ENCODE assay signal across 20 cellular contexts in genomic region chr1:51344276-51344601, GRCh38. TPM values are rescaled to one million over a fixed set of nuclear protein-coding genes. Genes with fewer than 3 reads are reported as not detected.
DNase-seq lines count a peak whose midpoint lies in the region; ATAC-seq, FAIRE-seq and TF ChIP-seq lines count a peak whose summit lies in the region.
"Had no signal": no experiment of that assay in that cellular context is flagged by ENCODE, and none has a peak within 500 bp of the region (broad histone marks: within the 10 kb centered on the region; RNA-seq: fewer than 3 reads in every experiment).

No MANE protein-coding gene starts in this region.

- H2AFZ ChIP-seq in GM23338 (peak overlapping the region; percentile 96), PC-3 (ENCODE audit: low read length) (peak overlapping the region; percentile 92), trophoblast cell (ENCODE audit: insufficient read depth, low read length, poor library complexity) (no peak overlapping the region)

- H3K23ac ChIP-seq in trophoblast cell (ENCODE audit: low read length) = no peak overlapping the region

- POLR2A ChIA-PET in PC-3 (lab: Charles Lee; ENCODE audit: unreplicated experiment) = interaction anchor here (0.6 kb wide), 1 partner anchor 209 kb away, joined by 4 read pairs; no protein-coding TSS in a partner anchor

- H3K27ac Mint-ChIP-seq in GM23338 = no peak overlapping the region
- H3K27ac Mint-ChIP-seq: activated CD4-positive, alpha-beta T cell treated with anti-CD3 and anti-CD28 coated beads, Interleukin-2, amount 10 ng/mL, durations not matched to agents 7 days and 5 days; activated naive CD8-positive, alpha-beta T cell treated with anti-CD3 and anti-CD28 coated beads for 36 hours; HFFc6 had no signal

- peaks cover 24% of the 10 kb centered on the region for H3K27me3 Mint-ChIP-seq in GM23338 (ENCODE audit: insufficient read depth, low read depth, poor library complexity)

- peak overlapping the region; percentile 15 for H2AK5ac ChIP-seq in trophoblast cell (ENCODE audit: low read length)

- H3K27me3 ChIP-seq in GM23338 (ENCODE audit: insufficient read depth) = peaks cover 15% of the 10 kb centered on the region
- H3K27me3 ChIP-seq in PC-3 (ENCODE audit: low read length) = no peaks in the 10 kb centered on the region
- H3K27me3 ChIP-seq in trophoblast cell (ENCODE audit: insufficient read depth, low read length) = peaks cover 5% of the 10 kb centered on the region

- H4K12ac ChIP-seq in trophoblast cell (ENCODE audit: low read depth, low read length) = peak overlapping the region; percentile 63

- H3K36me3 ChIP-seq in GM23338 (ENCODE audit: insufficient read depth) (no peaks in the 10 kb centered on the region), PC-3 (ENCODE audit: low read depth, low read length) (no peaks in the 10 kb centered on the region), trophoblast cell (ENCODE audit: control insufficient read depth in 1 of 2, insufficient read depth in 2 of 2, low read length in 2 of 2) (no peaks in the 10 kb centered on the region)

- H3K4me1 ChIP-seq in GM23338 (ENCODE audit: insufficient read depth) (peaks cover 5% of the 10 kb centered on the region; the same call in 1 of the 2 replicates), PC-3 (ENCODE audit: insufficient read depth, low read length) (no peaks in the 10 kb centered on the region), trophoblast cell (ENCODE audit: control insufficient read depth in 1 of 2, insufficient read depth in 2 of 2, low read length in 2 of 2) (peaks cover 12 to 21% of the 10 kb centered on the region in 2 experiments)

- H3K4me3 Mint-ChIP-seq in GM23338 = peak overlapping the region; percentile 62
- H3K4me3 Mint-ChIP-seq: activated CD4-positive, alpha-beta T cell treated with anti-CD3 and anti-CD28 coated beads, Interleukin-2, amount 10 ng/mL, durations not matched to agents 7 days and 5 days; activated naive CD8-positive, alpha-beta T cell treated with anti-CD3 and anti-CD28 coated beads for 36 hours; HFFc6 had no signal

- CTCF ChIA-PET in PC-3 (lab: Charles Lee) = no interaction called here

- H3K79me1 ChIP-seq in trophoblast cell (ENCODE audit: low read length) = peaks cover 5% of the 10 kb centered on the region

- no peak overlapping the region for H4K8ac ChIP-seq in trophoblast cell (ENCODE audit: low read depth, low read length)

- H3K9me3 ChIP-seq in PC-3 (ENCODE audit: low read length) = no peaks in the 10 kb centered on the region
- peaks cover 3% of the 10 kb centered on the region for H3K9me3 ChIP-seq in trophoblast cell (ENCODE audit: insufficient read depth, low read depth, low read length)

- no peak for DNase-seq in GM23338 (ENCODE audit: low spot score)
- DNase-seq in PC-3 = no peak
- DNase-seq in trophoblast cell = no peak
- DNase-seq in D721Med (ENCODE audit: insufficient read length, low spot score) = no peak
- no peak for DNase-seq in NCI-H187 (lab: John Stamatoyannopoulos, UW)
- DNase-seq: activated CD4-positive, alpha-beta T cell treated with anti-CD3 and anti-CD28 coated beads, Interleukin-2, amount 10 ng/mL, durations not matched to agents 7 days and 5 days; activated naive CD8-positive, alpha-beta T cell treated with anti-CD3 and anti-CD28 coated beads for 36 hours; activated T-cell treated with anti-CD3 and anti-CD28 coated beads, Interleukin-2, amount 50 U/mL, for 48 hours; AML-193; cerebellar nuclear complex; GF-D8; HFFc6; NCI-H1436 treated with DMSO at 0.1 percent for 48 hours; NCI-H226 had no signal

- WGBS in trophoblast cell (ENCODE audit: extremely low coverage, insufficient coverage, insufficient read length) = no CpG with 5 or more reads among the region's 7 CpGs

- ATAC-seq in GM23338 = no peak
- no peak for ATAC-seq in PC-3
- ATAC-seq in HG03025 (IDR thresholded peaks at IDR 0.05; ENCODE audit: low FRiP score, unreplicated experiment) = no peak
- no peak for ATAC-seq in GM18502 (IDR thresholded peaks at IDR 0.05; ENCODE audit: poor library complexity, unreplicated experiment)

- H3K9me2 ChIP-seq in GM23338 (ENCODE audit: insufficient read depth) (no peaks in the 10 kb centered on the region), PC-3 (replicated peaks; ENCODE audit: low read length) (no peaks in the 10 kb centered on the region)

- peaks cover 11% of the 10 kb centered on the region for H3K4me1 Mint-ChIP-seq in GM23338
- H3K4me1 Mint-ChIP-seq: activated CD4-positive, alpha-beta T cell treated with anti-CD3 and anti-CD28 coated beads, Interleukin-2, amount 10 ng/mL, durations not matched to agents 7 days and 5 days had no signal

- H4K20me1 ChIP-seq in GM23338 (replicated peaks; ENCODE audit: insufficient read depth) (no peaks in the 10 kb centered on the region), PC-3 (ENCODE audit: low read length) (no peaks in the 10 kb centered on the region)

- no peaks in the 10 kb centered on the region for H3K9me3 Mint-ChIP-seq in GM23338
- H3K9me3 Mint-ChIP-seq: activated CD4-positive, alpha-beta T cell treated with anti-CD3 and anti-CD28 coated beads, Interleukin-2, amount 10 ng/mL, durations not matched to agents 7 days and 5 days; activated naive CD8-positive, alpha-beta T cell treated with anti-CD3 and anti-CD28 coated beads for 36 hours; HFFc6 had no signal

- peak overlapping the region; percentile 64 for H2BK12ac ChIP-seq in trophoblast cell (ENCODE audit: low read length)

- no peak for FAIRE-seq in D721Med (lab: Jason Lieb, UNC)
- FAIRE-seq: endometrium, frontal cortex, islet of Langerhans had no signal

- no peak overlapping the region for H2BK5ac ChIP-seq in trophoblast cell (ENCODE audit: low read depth, low read length, poor library complexity)

- H3K27ac ChIP-seq in GM23338 (ENCODE audit: low read depth) (no peak overlapping the region), PC-3 (ENCODE audit: low read length) (no peak overlapping the region), trophoblast cell (ENCODE audit: low read depth, low read length) (no peak overlapping the region)

- H3K18ac ChIP-seq in trophoblast cell (ENCODE audit: low read length) = peak overlapping the region; percentile 73

- H3K14ac ChIP-seq in trophoblast cell (ENCODE audit: low read length) = peak overlapping the region; percentile 90

- no peak overlapping the region for H4K91ac ChIP-seq in trophoblast cell (ENCODE audit: low read depth, low read length)

- H3F3A ChIP-seq in GM23338 (replicated peaks; ENCODE audit: low read depth) (0 out of 2 replicates have a peak, but pooled peaks cover 3% of the 10 kb centered on the region), PC-3 (ENCODE audit: low read length, unreplicated experiment) (no peaks in the 10 kb centered on the region)

- H3K9ac ChIP-seq in PC-3 (ENCODE audit: low read length) (no peak overlapping the region), trophoblast cell (ENCODE audit: low read length) (no peak overlapping the region)

- no peaks in the 10 kb centered on the region for H3K36me3 Mint-ChIP-seq in GM23338 (ENCODE audit: low read depth)
- H3K36me3 Mint-ChIP-seq: activated naive CD8-positive, alpha-beta T cell treated with anti-CD3 and anti-CD28 coated beads for 36 hours had no signal

- H2BK120ac ChIP-seq in trophoblast cell (ENCODE audit: insufficient read depth, low read length, poor library complexity) = no peak overlapping the region

- H3K4me2 ChIP-seq in GM23338 (peak overlapping the region; percentile 82), PC-3 (ENCODE audit: low read length) (peak overlapping the region; percentile 84), trophoblast cell (ENCODE audit: low read length) (peak overlapping the region; percentile 66)

- intact Hi-C loops in PC-3 (cut with micrococcal nuclease) = no loop called here

- no peak for TF ChIP-seq CTCF in GM23338 (conservative IDR thresholded peaks at IDR 0.05; ENCODE audit: low read depth in 2 of 2)
- TF ChIP-seq CTCF in PC-3 (conservative IDR thresholded peaks at IDR 0.05; ENCODE audit: low read depth, low read length) = no peak
- TF ChIP-seq CTCF in D721Med (IDR thresholded peaks at IDR 0.05; ENCODE audit: insufficient read depth, missing control alignments) = no peak

- H3K4me3 ChIP-seq in GM23338 (peak overlapping the region; percentile 63), PC-3 (ENCODE audit: low read length) (peak overlapping the region; percentile 65; the same call in 1 of the 2 replicates), iPS-11a (ENCODE audit: low read depth, low read length) (peak overlapping the region; percentile 37), trophoblast cell (ENCODE audit: low read depth, low read length) (peak overlapping the region; percentile 49)

- no peak overlapping the region for H3K4ac ChIP-seq in trophoblast cell (ENCODE audit: low read depth, low read length)

- H3K79me2 ChIP-seq in GM23338 (replicated peaks; ENCODE audit: insufficient read depth) (no peaks in the 10 kb centered on the region), PC-3 (ENCODE audit: low read length) (no peaks in the 10 kb centered on the region), trophoblast cell (ENCODE audit: control insufficient read depth, insufficient read depth, low read length, poor library complexity) (peaks cover 3% of the 10 kb centered on the region)

- BruUV-seq in PC-3 (replicated peaks; lab: Mats Ljungman, UMichigan) = no TSS peak

TF ChIP-seq in GM23338, 12 proteins besides CTCF, POLR2A, EP300 and RAD21 (continues in another document):
- no peak for TF ChIP-seq ZNF331 (CRISPR knock-in tag; IDR thresholded peaks at IDR 0.05; ENCODE audit: low read depth)
- TF ChIP-seq ETS1 (IDR thresholded peaks at IDR 0.05) = no peak
- TF ChIP-seq POLR2AphosphoS5 (IDR thresholded peaks at IDR 0.05; ENCODE audit: low read depth) = no peak
- no peak for TF ChIP-seq JUNB (IDR thresholded peaks at IDR 0.05; ENCODE audit: unreplicated experiment)
- no peak for TF ChIP-seq CREB1 (CRISPR knock-in tag; IDR thresholded peaks at IDR 0.05; ENCODE audit: low read depth)
- no peak for TF ChIP-seq ZNF114 (CRISPR knock-in tag; IDR thresholded peaks at IDR 0.05)

RNA-seq across cellular contexts. Expression of gene TTC39A, which starts 13.9 kb away (rescaled TPM):
- total RNA-seq in GM23338 (2014; rRNA removed; shearing (Covaris generic)) = 5.4 and 7.1 TPM in 2 replicates
- polyA plus RNA-seq in GM23338 (2016; fragmentation: Nextera tagmentation; extraction: Ambion mirVana) = 2.0 and 2.3 TPM in 2 replicates
- total RNA-seq in PC-3 (2014; rRNA removed) = 11.1 and 12.3 TPM in 2 replicates
- 5.8 and 6.2 TPM in 2 replicates for polyA plus RNA-seq in trophoblast cell (2013)
- total RNA-seq: activated CD4-positive, alpha-beta T cell treated with anti-CD3 and anti-CD28 coated beads, Interleukin-2, amount 10 ng/mL, durations not matched to agents 7 days and 5 days; activated naive CD8-positive, alpha-beta T cell treated with anti-CD3 and anti-CD28 coated beads for 36 hours had no signal
